In the genomic region with DNA sequence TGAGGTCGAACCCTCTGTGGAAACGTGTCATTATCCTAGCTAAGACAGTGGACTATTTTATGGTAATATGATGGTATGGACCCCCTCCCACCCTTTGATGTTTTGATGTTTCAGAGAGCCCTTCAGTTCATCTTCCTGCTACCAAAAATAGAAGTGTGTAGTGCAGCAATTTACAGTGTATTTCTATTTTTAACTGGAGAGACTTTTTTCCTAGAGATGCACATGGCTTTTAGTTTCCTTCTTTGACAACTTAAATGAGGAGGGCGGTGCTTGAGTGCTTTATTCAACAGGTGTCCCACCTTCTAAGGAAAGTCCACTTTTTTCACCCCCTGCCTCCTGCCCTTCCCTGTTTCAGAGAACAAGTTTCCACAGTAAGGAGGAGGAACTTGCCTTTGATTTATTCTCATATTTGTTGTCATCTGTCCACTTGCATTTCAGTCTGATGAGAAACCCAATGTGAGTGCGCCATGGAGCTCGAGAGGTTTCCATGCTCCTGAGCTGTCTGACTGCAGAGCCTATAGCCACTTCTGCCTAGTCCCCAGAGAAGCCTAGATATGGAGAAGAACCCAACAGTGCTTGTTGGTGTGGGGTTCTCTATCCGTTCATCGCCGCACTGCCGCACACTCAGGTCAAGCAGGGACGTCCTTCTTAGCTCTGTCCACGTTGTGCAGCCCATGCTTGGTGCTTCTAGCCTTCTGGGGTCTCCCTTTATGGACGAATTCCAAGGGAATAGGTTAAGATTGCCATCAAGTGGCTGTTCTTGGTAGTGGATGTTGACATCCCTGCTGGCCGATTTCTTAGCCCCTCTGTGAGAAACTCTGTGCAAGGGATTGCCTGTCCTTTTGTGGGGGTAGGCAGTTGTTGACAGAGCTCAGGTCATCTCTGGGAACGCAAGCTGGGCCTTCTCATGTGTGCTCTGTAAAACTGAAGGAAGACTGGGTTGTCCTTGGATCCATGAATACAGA, we compare ENCODE assay signal across 8 cellular contexts.
A peak's percentile ranks its signal among the peaks of the same experiment; 100 is the strongest.
DNase-seq lines count a peak whose midpoint lies in the region; ATAC-seq and TF ChIP-seq lines count a peak whose summit lies in the region.

No MANE protein-coding gene starts in this region.

- H3K9me2 ChIP-seq in OCI-LY1 (ENCODE audit: low read depth, low read length), result no peaks in the 10 kb centered on the region

- peaks cover 27% of the 10 kb centered on the region for H3K36me3 ChIP-seq in BLaER1
- no peaks in the 10 kb centered on the region for H3K36me3 ChIP-seq in OCI-LY1 (ENCODE audit: insufficient read depth, low read length)

- H3K4me2 ChIP-seq in BLaER1 (peak overlapping the region; percentile 81), OCI-LY1 (ENCODE audit: low read length) (no peak overlapping the region)

- H4K20me1 ChIP-seq in BLaER1 (peaks cover 90% of the 10 kb centered on the region), OCI-LY1 (ENCODE audit: insufficient read depth, low read length) (peaks cover 2% of the 10 kb centered on the region; the same call in 1 of the 2 replicates)

- no peaks in the 10 kb centered on the region for H3K9me3 Mint-ChIP-seq in dendritic cell treated with granulocyte-macrophage colony-stimulating factor and Interleukin-4, amounts not matched to agents 40 ng/mL and 50 ng/mL, for 4 days
- H3K9me3 Mint-ChIP-seq in memory B cell, result no peaks in the 10 kb centered on the region
- no peaks in the 10 kb centered on the region for H3K9me3 Mint-ChIP-seq in activated T-cell treated with anti-CD3 and anti-CD28 coated beads, Interleukin-2, amount 50 U/mL, for 4 hours

- no peaks in the 10 kb centered on the region for H3K27me3 Mint-ChIP-seq in dendritic cell treated with granulocyte-macrophage colony-stimulating factor and Interleukin-4, amounts not matched to agents 40 ng/mL and 50 ng/mL, for 4 days
- no peaks in the 10 kb centered on the region for H3K27me3 Mint-ChIP-seq in memory B cell
- H3K27me3 Mint-ChIP-seq in activated T-cell treated with anti-CD3 and anti-CD28 coated beads, Interleukin-2, amount 50 U/mL, for 4 hours (ENCODE audit: low read depth), result no peaks in the 10 kb centered on the region

- H3K4me1 ChIP-seq in BLaER1 (peaks cover 78% of the 10 kb centered on the region), OCI-LY1 (ENCODE audit: insufficient read depth, low read length, severe bottlenecking) (no peaks in the 10 kb centered on the region)

- no peaks in the 10 kb centered on the region for H3K79me2 ChIP-seq in OCI-LY1 (ENCODE audit: insufficient read depth, low read length)

- H3F3A ChIP-seq in OCI-LY1 (ENCODE audit: insufficient read depth, low read length), result no peaks in the 10 kb centered on the region

- intact Hi-C loops in dendritic cell treated with granulocyte-macrophage colony-stimulating factor and Interleukin-4, amounts not matched to agents 40 ng/mL and 50 ng/mL, for 4 days (cut with micrococcal nuclease), result no loop called here

- H3K27ac ChIP-seq in BLaER1 (peak overlapping the region; percentile 67), OCI-LY1 (ENCODE audit: low read depth, low read length, poor library complexity, severe bottlenecking) (no peak overlapping the region)

- peaks cover 71% of the 10 kb centered on the region for H3K4me1 Mint-ChIP-seq in dendritic cell treated with granulocyte-macrophage colony-stimulating factor and Interleukin-4, amounts not matched to agents 40 ng/mL and 50 ng/mL, for 4 days (ENCODE audit: low read depth)
- peaks cover 51% of the 10 kb centered on the region for H3K4me1 Mint-ChIP-seq in memory B cell
- H3K4me1 Mint-ChIP-seq in activated T-cell treated with anti-CD3 and anti-CD28 coated beads, Interleukin-2, amount 50 U/mL, for 4 hours (ENCODE audit: low read depth), result peaks cover 74% of the 10 kb centered on the region

- H3K9me3 ChIP-seq in BLaER1 (peaks cover 22% of the 10 kb centered on the region), OCI-LY1 (ENCODE audit: low read length) (no peaks in the 10 kb centered on the region)

- TF ChIP-seq CTCF in GM13976 (IDR thresholded peaks at IDR 0.05; ENCODE audit: borderline replicate concordance, control extremely low read depth, extremely low read depth, insufficient read depth, missing control alignments) (peak; percentile 51), OCI-LY1 (IDR thresholded peaks at IDR 0.05; ENCODE audit: low read length) (peak; percentile 60)

- no peaks in the 10 kb centered on the region for H3K27me3 ChIP-seq in BLaER1
- H3K27me3 ChIP-seq in OCI-LY1 (ENCODE audit: insufficient read depth, low read length), result no peaks in the 10 kb centered on the region; the same call in 1 of the 2 replicates

- H2AFZ ChIP-seq in OCI-LY1 (ENCODE audit: low read length), result no peak overlapping the region

- H3K4me3 ChIP-seq in BLaER1 (peak overlapping the region; percentile 25), OCI-LY1 (ENCODE audit: low read depth, low read length, poor library complexity, severe bottlenecking) (no peak overlapping the region)

- ATAC-seq in memory B cell (ENCODE audit: low read depth) (peak; percentile 53), HG02763 (IDR thresholded peaks at IDR 0.05; ENCODE audit: unreplicated experiment) (no peak)
- ATAC-seq in activated T-cell treated with anti-CD3 and anti-CD28 coated beads, Interleukin-2, amount 50 U/mL, for 4 hours, result no peak

- H3K36me3 Mint-ChIP-seq in dendritic cell treated with granulocyte-macrophage colony-stimulating factor and Interleukin-4, amounts not matched to agents 40 ng/mL and 50 ng/mL, for 4 days (ENCODE audit: low read depth), result peaks cover 29% of the 10 kb centered on the region
- peaks cover 2% of the 10 kb centered on the region for H3K36me3 Mint-ChIP-seq in memory B cell
- peaks cover 5% of the 10 kb centered on the region for H3K36me3 Mint-ChIP-seq in activated T-cell treated with anti-CD3 and anti-CD28 coated beads, Interleukin-2, amount 50 U/mL, for 4 hours (ENCODE audit: insufficient read depth)

- in situ Hi-C loops in GM13976 (cut with MboI; ENCODE audit: low sequenced_read_pairs, unreplicated experiment), result loop anchor here (25.0 kb wide), 1 partner anchor 1178 kb away; no protein-coding TSS in a partner anchor

- DNase-seq in GM13976 (ENCODE audit: low spot score), result peak; percentile 59
- peak; percentile 30 to 40 for DNase-seq in memory B cell (ENCODE audit: low spot score in 2 of 2)
- DNase-seq in KG1 (lab: John Stamatoyannopoulos, UW), result no peak
- no peak for DNase-seq in activated T-cell treated with anti-CD3 and anti-CD28 coated beads, Interleukin-2, amount 50 U/mL, for 4 hours

- no peak overlapping the region for H3K4me3 Mint-ChIP-seq in dendritic cell treated with granulocyte-macrophage colony-stimulating factor and Interleukin-4, amounts not matched to agents 40 ng/mL and 50 ng/mL, for 4 days
- no peak overlapping the region for H3K4me3 Mint-ChIP-seq in memory B cell
- no peak overlapping the region for H3K4me3 Mint-ChIP-seq in activated T-cell treated with anti-CD3 and anti-CD28 coated beads, Interleukin-2, amount 50 U/mL, for 4 hours

- H3K27ac Mint-ChIP-seq in dendritic cell treated with granulocyte-macrophage colony-stimulating factor and Interleukin-4, amounts not matched to agents 40 ng/mL and 50 ng/mL, for 4 days, result peak overlapping the region; percentile 57
- peak overlapping the region; percentile 23 for H3K27ac Mint-ChIP-seq in memory B cell

- H3K9ac ChIP-seq in BLaER1 (peak overlapping the region; percentile 66; the same call in 1 of the 2 replicates), OCI-LY1 (ENCODE audit: low read length) (no peak overlapping the region)

Comparison
In these comparisons a context has a peak if more than half of its experiments do, and no peak if none do; other contexts are left out.
1. DNase-seq: peak in GM13976 (single experiment) and memory B cell (2 of 2); none in KG1 (single experiment) and activated T-cell treated with anti-CD3 and anti-CD28 coated beads, Interleukin-2, amount 50 U/mL, for 4 hours (single experiment).